ENCODE assay signal across 28 cellular contexts in the genomic region with DNA sequence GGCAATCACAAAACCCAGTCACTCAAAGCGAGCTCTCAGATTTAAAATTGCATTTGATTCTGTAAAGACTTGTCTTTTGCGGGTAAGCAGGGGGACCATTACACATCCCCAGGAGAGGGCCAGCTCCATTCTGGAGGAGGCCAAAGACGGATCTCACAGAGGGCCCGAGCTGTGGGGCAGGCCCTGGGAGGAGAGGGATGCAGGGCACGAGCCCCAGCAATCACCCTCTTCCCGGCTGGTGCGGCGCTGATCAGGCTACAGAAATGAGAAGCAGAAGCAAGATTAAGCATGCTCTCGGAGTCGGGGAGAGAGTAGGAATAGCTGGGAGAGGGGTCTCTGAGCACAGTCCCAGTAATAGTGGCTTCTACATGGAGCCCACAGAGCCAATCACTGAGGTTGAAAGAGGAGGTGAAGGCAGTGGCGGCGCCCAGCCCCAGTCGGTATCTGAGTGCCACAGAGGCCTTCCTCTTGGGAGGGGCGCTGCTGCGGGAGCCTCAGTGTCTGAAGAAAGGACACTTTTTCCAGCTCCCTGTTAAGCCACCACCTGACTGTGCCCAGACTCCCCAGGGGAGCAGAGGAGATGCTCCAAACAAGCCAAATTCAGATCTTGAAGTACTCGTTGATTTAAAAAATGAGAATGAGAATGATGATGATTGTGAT. TPM values are rescaled to one million over a fixed set of nuclear protein-coding genes. Genes with fewer than 3 reads are reported as not detected.
"Had no signal": no experiment of that assay in that cellular context is flagged by ENCODE, and none has a peak within 500 bp of the region (broad histone marks: within the 10 kb centered on the region; RNA-seq: fewer than 3 reads in every experiment).

No MANE protein-coding gene starts in this region.

- ATAC-seq: effector memory CD8-positive, alpha-beta T cell; heart right ventricle; left lobe of liver; naive thymus-derived CD8-positive, alpha-beta T cell; right lobe of liver; stimulated activated naive CD8-positive, alpha-beta T cell treated with anti-CD3 and anti-CD28 coated beads, Interleukin-15, amount 100 ng/mL, for 72 hours had no signal

- H3K27me3 ChIP-seq: ovary, right lobe of liver had no signal

- H3K4me3 ChIP-seq: esophagus squamous epithelium, heart right ventricle, ovary, right lobe of liver, suprapubic skin, transverse colon had no signal

- H3K36me3 ChIP-seq: ovary, right lobe of liver, transverse colon had no signal

- H3K27ac ChIP-seq: esophagus squamous epithelium, heart right ventricle, ovary, right lobe of liver, suprapubic skin, transverse colon had no signal

- FAIRE-seq: endometrium, small intestine had no signal

- H3K4me1 ChIP-seq: right lobe of liver, transverse colon had no signal

- DNase-seq: cortex of kidney; effector memory CD8-positive, alpha-beta T cell; erythroblast; esophagus squamous epithelium; foreskin melanocyte; glutamatergic neuron; heart right ventricle; hippocampal formation; immature natural killer cell; islet precursor cell; mammary epithelial cell; naive thymus-derived CD8-positive, alpha-beta T cell; nephron progenitor cell; occipital lobe; ovary; retina; small intestine; stimulated activated CD4-positive, alpha-beta T cell treated with anti-CD3 and anti-CD28 coated beads, Interleukin-12 subunit alpha, Interleukin-12 subunit beta, amount 100 ng/mL, for 4 hours; stimulated activated CD4-positive, alpha-beta T cell treated with anti-CD3 and anti-CD28 coated beads, Interleukin-1b, Interleukin-23, amount 100 ng/mL, for 48 hours; stimulated activated CD4-positive, alpha-beta T cell treated with anti-CD3 and anti-CD28 coated beads, Interleukin-4, amount 100 ng/mL, for 1 hour; stimulated activated CD8-positive, alpha-beta memory T cell treated with anti-CD3 and anti-CD28 coated beads, Interleukin-4, amount 100 ng/mL, for 48 hours; stimulated activated naive CD4-positive, alpha-beta T cell; stimulated activated naive CD8-positive, alpha-beta T cell treated with anti-CD3 and anti-CD28 coated beads, Interleukin-15, amount 100 ng/mL, for 72 hours; transverse colon had no signal

- H3K9me3 ChIP-seq: esophagus squamous epithelium, heart right ventricle, ovary, right lobe of liver, suprapubic skin, transverse colon had no signal

RNA-seq across cellular contexts. Expression of gene CXCL12, which starts 7.1 kb away (rescaled TPM):
- total RNA-seq: naive thymus-derived CD8-positive, alpha-beta T cell had no signal
- polyA plus RNA-seq: immature natural killer cell; mammary epithelial cell; naive thymus-derived CD8-positive, alpha-beta T cell had no signal
